1 cellular context compared by ENCODE assay signal in the genomic region with DNA sequence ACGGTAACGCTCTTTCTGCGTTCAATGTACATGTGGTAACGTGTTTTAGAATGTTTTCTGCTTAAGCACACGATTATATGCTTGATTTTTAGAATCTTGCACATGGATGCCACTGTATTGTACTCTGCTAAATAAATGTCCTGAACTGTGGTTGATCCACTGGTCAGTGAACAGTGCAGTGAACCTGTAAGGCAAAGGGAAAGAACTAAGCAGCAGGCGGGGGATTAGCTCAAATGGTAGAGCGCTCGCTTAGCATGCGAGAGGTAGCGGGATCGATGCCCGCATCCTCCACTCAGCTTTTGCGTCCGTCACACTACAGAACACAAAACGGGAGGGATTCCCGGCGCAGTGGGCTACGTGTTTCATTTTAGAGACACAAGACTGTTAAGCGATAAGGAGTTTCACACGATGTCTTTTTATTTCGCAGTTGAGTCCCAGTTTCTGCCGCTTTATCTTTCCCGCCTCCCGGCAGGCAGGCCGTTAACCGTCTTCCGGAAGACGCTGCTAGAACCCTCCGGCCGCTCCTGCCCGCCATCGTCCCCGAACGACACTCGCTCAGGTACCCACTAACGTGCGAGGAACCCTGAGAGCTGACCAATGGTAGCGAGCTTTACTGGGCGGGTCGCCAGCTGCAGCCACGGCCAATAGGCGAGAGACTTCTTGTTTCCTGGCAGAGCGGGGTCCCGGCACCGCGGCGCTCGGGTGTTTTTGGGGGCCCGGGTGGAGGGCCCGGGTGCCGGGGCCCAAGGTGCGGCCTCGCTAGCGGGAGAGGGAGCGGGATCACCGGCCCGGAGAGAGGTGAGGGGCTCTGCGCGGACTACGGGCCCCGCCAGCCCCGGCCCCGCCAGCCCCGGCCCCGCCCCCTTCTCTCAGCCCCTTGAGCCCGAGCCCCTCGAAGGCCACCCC.
TF ChIP-seq lines count a peak whose summit lies in the region.

A gene with protein sequence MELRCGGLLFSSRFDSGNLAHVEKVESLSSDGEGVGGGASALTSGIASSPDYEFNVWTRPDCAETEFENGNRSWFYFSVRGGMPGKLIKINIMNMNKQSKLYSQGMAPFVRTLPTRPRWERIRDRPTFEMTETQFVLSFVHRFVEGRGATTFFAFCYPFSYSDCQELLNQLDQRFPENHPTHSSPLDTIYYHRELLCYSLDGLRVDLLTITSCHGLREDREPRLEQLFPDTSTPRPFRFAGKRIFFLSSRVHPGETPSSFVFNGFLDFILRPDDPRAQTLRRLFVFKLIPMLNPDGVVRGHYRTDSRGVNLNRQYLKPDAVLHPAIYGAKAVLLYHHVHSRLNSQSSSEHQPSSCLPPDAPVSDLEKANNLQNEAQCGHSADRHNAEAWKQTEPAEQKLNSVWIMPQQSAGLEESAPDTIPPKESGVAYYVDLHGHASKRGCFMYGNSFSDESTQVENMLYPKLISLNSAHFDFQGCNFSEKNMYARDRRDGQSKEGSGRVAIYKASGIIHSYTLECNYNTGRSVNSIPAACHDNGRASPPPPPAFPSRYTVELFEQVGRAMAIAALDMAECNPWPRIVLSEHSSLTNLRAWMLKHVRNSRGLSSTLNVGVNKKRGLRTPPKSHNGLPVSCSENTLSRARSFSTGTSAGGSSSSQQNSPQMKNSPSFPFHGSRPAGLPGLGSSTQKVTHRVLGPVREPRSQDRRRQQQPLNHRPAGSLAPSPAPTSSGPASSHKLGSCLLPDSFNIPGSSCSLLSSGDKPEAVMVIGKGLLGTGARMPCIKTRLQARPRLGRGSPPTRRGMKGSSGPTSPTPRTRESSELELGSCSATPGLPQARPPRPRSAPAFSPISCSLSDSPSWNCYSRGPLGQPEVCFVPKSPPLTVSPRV (plus strand): TSS at position 673 of the 906 bp plus-strand sequence. CDS start 1,291 bp downstream, outside the sequence.

TF ChIP-seq in HepG2, 621 proteins besides CTCF, POLR2A, EP300 and RAD21 (continued from another document and continues in another):
- TF ChIP-seq, protein P1, sequence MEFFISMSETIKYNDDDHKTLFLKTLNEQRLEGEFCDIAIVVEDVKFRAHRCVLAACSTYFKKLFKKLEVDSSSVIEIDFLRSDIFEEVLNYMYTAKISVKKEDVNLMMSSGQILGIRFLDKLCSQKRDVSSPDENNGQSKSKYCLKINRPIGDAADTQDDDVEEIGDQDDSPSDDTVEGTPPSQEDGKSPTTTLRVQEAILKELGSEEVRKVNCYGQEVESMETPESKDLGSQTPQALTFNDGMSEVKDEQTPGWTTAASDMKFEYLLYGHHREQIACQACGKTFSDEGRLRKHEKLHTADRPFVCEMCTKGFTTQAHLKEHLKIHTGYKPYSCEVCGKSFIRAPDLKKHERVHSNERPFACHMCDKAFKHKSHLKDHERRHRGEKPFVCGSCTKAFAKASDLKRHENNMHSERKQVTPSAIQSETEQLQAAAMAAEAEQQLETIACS (CRISPR knock-in tag; IDR thresholded peaks at IDR 0.05) = peak; percentile 47; the same call in 1 of the 2 replicates
- TF ChIP-seq SIX1 (CRISPR knock-in tag; IDR thresholded peaks at IDR 0.05; ENCODE audit: borderline replicate concordance) = peak; percentile 43
- TF ChIP-seq, protein P2, sequence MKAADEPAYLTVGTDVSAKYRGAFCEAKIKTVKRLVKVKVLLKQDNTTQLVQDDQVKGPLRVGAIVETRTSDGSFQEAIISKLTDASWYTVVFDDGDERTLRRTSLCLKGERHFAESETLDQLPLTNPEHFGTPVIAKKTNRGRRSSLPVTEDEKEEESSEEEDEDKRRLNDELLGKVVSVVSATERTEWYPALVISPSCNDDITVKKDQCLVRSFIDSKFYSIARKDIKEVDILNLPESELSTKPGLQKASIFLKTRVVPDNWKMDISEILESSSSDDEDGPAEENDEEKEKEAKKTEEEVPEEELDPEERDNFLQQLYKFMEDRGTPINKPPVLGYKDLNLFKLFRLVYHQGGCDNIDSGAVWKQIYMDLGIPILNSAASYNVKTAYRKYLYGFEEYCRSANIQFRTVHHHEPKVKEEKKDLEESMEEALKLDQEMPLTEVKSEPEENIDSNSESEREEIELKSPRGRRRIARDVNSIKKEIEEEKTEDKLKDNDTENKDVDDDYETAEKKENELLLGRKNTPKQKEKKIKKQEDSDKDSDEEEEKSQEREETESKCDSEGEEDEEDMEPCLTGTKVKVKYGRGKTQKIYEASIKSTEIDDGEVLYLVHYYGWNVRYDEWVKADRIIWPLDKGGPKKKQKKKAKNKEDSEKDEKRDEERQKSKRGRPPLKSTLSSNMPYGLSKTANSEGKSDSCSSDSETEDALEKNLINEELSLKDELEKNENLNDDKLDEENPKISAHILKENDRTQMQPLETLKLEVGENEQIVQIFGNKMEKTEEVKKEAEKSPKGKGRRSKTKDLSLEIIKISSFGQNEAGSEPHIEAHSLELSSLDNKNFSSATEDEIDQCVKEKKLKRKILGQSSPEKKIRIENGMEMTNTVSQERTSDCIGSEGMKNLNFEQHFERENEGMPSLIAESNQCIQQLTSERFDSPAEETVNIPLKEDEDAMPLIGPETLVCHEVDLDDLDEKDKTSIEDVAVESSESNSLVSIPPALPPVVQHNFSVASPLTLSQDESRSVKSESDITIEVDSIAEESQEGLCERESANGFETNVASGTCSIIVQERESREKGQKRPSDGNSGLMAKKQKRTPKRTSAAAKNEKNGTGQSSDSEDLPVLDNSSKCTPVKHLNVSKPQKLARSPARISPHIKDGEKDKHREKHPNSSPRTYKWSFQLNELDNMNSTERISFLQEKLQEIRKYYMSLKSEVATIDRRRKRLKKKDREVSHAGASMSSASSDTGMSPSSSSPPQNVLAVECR (CRISPR knock-in tag; IDR thresholded peaks at IDR 0.05; ENCODE audit: borderline replicate concordance) = peak; percentile 68; the same call in 1 of the 2 replicates
- TF ChIP-seq, protein P3, sequence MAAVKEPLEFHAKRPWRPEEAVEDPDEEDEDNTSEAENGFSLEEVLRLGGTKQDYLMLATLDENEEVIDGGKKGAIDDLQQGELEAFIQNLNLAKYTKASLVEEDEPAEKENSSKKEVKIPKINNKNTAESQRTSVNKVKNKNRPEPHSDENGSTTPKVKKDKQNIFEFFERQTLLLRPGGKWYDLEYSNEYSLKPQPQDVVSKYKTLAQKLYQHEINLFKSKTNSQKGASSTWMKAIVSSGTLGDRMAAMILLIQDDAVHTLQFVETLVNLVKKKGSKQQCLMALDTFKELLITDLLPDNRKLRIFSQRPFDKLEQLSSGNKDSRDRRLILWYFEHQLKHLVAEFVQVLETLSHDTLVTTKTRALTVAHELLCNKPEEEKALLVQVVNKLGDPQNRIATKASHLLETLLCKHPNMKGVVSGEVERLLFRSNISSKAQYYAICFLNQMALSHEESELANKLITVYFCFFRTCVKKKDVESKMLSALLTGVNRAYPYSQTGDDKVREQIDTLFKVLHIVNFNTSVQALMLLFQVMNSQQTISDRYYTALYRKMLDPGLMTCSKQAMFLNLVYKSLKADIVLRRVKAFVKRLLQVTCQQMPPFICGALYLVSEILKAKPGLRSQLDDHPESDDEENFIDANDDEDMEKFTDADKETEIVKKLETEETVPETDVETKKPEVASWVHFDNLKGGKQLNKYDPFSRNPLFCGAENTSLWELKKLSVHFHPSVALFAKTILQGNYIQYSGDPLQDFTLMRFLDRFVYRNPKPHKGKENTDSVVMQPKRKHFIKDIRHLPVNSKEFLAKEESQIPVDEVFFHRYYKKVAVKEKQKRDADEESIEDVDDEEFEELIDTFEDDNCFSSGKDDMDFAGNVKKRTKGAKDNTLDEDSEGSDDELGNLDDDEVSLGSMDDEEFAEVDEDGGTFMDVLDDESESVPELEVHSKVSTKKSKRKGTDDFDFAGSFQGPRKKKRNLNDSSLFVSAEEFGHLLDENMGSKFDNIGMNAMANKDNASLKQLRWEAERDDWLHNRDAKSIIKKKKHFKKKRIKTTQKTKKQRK (IDR thresholded peaks at IDR 0.05; ENCODE audit: low read length) = no peak
- TF ChIP-seq, protein P4, sequence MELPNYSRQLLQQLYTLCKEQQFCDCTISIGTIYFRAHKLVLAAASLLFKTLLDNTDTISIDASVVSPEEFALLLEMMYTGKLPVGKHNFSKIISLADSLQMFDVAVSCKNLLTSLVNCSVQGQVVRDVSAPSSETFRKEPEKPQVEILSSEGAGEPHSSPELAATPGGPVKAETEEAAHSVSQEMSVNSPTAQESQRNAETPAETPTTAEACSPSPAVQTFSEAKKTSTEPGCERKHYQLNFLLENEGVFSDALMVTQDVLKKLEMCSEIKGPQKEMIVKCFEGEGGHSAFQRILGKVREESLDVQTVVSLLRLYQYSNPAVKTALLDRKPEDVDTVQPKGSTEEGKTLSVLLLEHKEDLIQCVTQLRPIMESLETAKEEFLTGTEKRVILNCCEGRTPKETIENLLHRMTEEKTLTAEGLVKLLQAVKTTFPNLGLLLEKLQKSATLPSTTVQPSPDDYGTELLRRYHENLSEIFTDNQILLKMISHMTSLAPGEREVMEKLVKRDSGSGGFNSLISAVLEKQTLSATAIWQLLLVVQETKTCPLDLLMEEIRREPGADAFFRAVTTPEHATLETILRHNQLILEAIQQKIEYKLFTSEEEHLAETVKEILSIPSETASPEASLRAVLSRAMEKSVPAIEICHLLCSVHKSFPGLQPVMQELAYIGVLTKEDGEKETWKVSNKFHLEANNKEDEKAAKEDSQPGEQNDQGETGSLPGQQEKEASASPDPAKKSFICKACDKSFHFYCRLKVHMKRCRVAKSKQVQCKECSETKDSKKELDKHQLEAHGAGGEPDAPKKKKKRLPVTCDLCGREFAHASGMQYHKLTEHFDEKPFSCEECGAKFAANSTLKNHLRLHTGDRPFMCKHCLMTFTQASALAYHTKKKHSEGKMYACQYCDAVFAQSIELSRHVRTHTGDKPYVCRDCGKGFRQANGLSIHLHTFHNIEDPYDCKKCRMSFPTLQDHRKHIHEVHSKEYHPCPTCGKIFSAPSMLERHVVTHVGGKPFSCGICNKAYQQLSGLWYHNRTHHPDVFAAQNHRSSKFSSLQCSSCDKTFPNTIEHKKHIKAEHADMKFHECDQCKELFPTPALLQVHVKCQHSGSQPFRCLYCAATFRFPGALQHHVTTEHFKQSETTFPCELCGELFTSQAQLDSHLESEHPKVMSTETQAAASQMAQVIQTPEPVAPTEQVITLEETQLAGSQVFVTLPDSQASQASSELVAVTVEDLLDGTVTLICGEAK (IDR thresholded peaks at IDR 0.05) = 0 out of 2 replicates have a peak, but pooled peaks have one; percentile 28
- TF ChIP-seq, protein P4 (CRISPR knock-in tag; IDR thresholded peaks at IDR 0.05) = peak; percentile 86
- TF ChIP-seq ZFP90 (CRISPR knock-in tag; IDR thresholded peaks at IDR 0.05; ENCODE audit: borderline replicate concordance) = peak; percentile 91; the same call in 1 of the 2 replicates
- TF ChIP-seq, protein P5, sequence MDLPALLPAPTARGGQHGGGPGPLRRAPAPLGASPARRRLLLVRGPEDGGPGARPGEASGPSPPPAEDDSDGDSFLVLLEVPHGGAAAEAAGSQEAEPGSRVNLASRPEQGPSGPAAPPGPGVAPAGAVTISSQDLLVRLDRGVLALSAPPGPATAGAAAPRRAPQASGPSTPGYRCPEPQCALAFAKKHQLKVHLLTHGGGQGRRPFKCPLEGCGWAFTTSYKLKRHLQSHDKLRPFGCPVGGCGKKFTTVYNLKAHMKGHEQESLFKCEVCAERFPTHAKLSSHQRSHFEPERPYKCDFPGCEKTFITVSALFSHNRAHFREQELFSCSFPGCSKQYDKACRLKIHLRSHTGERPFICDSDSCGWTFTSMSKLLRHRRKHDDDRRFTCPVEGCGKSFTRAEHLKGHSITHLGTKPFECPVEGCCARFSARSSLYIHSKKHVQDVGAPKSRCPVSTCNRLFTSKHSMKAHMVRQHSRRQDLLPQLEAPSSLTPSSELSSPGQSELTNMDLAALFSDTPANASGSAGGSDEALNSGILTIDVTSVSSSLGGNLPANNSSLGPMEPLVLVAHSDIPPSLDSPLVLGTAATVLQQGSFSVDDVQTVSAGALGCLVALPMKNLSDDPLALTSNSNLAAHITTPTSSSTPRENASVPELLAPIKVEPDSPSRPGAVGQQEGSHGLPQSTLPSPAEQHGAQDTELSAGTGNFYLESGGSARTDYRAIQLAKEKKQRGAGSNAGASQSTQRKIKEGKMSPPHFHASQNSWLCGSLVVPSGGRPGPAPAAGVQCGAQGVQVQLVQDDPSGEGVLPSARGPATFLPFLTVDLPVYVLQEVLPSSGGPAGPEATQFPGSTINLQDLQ (CRISPR knock-in tag; IDR thresholded peaks at IDR 0.05) = peak; percentile 93
- peak; percentile 83; the same call in 1 of the 2 replicates for TF ChIP-seq GTF2F1 (IDR thresholded peaks at IDR 0.05; ENCODE audit: low read length)
- TF ChIP-seq YEATS4 (CRISPR knock-in tag; IDR thresholded peaks at IDR 0.05; ENCODE audit: borderline replicate concordance) = peak; percentile 90; the same call in 1 of the 2 replicates
- TF ChIP-seq KLF13 (CRISPR knock-in tag; IDR thresholded peaks at IDR 0.05) = no peak; the same call in 1 of the 2 replicates
- TF ChIP-seq, protein P6, sequence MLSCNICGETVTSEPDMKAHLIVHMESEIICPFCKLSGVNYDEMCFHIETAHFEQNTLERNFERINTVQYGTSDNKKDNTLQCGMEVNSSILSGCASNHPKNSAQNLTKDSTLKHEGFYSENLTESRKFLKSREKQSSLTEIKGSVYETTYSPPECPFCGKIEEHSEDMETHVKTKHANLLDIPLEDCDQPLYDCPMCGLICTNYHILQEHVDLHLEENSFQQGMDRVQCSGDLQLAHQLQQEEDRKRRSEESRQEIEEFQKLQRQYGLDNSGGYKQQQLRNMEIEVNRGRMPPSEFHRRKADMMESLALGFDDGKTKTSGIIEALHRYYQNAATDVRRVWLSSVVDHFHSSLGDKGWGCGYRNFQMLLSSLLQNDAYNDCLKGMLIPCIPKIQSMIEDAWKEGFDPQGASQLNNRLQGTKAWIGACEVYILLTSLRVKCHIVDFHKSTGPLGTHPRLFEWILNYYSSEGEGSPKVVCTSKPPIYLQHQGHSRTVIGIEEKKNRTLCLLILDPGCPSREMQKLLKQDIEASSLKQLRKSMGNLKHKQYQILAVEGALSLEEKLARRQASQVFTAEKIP (CRISPR knock-in tag; IDR thresholded peaks at IDR 0.05; ENCODE audit: borderline replicate concordance) = no peak
- peak; percentile 83 for TF ChIP-seq ZNF335 (CRISPR knock-in tag; IDR thresholded peaks at IDR 0.05)
- peak; percentile 82 for TF ChIP-seq PHF20 (CRISPR knock-in tag; IDR thresholded peaks at IDR 0.05)
- peak; percentile 99 for TF ChIP-seq KLF6 (CRISPR knock-in tag; IDR thresholded peaks at IDR 0.05)
- TF ChIP-seq KDM3A (CRISPR knock-in tag; IDR thresholded peaks at IDR 0.05; ENCODE audit: low read depth) = peak; percentile 87; the same call in 1 of the 2 replicates
